26 cellular contexts compared by ENCODE assay signal in the genomic region with DNA sequence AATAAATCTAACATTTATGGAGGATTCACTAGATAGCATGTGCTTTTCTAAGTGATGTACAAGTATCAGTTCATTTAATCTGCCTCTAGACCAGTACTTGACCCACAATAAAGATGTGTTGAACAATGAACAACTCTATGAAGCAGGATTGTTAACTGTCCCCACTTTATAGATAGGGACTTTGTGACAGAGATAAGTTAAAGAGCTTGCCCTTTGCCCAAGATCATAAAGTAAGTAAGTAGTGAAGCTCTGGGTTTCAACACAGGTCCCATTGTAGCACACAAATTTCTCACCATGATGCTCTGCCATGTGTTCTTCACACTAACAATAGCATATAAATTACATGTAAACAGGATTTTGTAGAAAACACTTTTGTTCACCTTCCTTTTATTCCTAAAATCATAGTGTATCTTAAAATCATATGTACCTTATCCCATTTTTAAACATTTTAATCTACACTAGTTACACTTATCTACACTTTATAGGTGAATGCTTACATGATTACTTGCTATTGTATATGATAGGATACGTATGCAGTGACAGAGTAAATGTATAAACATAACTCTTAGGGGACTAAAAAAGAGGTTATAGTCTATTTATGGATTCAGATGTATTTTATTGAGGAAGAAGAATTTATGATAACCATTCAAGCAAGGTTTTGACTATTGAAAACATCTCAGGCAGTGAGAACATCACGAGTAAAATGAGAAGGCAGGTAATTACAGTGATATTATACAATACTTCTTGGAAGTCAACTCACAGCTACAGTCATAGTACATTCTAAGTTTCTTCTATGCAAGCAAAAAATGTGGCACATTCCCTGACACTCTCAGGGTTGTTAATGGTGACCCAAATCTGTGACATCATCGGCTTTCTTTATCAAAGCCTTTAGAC.
DNase-seq lines count a peak whose midpoint lies in the region; ATAC-seq, FAIRE-seq and TF ChIP-seq lines count a peak whose summit lies in the region.
"Had no signal": no experiment of that assay in that cellular context is flagged by ENCODE, and none has a peak within 500 bp of the region (broad histone marks: within the 10 kb centered on the region; RNA-seq: fewer than 3 reads in every experiment).

No MANE protein-coding gene starts in this region.

- 1% methylated on average over 3 of the region's 3 CpGs for WGBS in HepG2 (ENCODE audit: low lambda C conversion rate)
- 44% methylated on average over 3 of the region's 3 CpGs for WGBS in right lobe of liver (ENCODE audit: insufficient coverage, low coverage, low lambda C conversion rate, missing lambda C conversion rate)
- 56% methylated on average over 3 of the region's 3 CpGs for WGBS in hepatocyte (ENCODE audit: low lambda C conversion rate, missing lambda C conversion rate)

- ATAC-seq in HepG2: no peak
- no peak for ATAC-seq in right lobe of liver
- ATAC-seq in mucosa of descending colon: peak; percentile 98
- ATAC-seq in HG02840 (IDR thresholded peaks at IDR 0.05; ENCODE audit: low FRiP score, unreplicated experiment): no peak

- H3K4me1 ChIP-seq in HepG2 (ENCODE audit: insufficient read depth, low read length) (no peaks in the 10 kb centered on the region), right lobe of liver (no peaks in the 10 kb centered on the region), hepatocyte (ENCODE audit: insufficient read depth) (no peaks in the 10 kb centered on the region), mucosa of descending colon (ENCODE audit: low read depth) (peaks cover 7% of the 10 kb centered on the region)
- H3K4me1 ChIP-seq: BE2C, BLaER1 had no signal

- H3K27me3 ChIP-seq in HepG2 (ENCODE audit: control insufficient read depth in 1 of 2, insufficient read depth in 2 of 2, low read length in 2 of 2) (no peaks in the 10 kb centered on the region), right lobe of liver (no peaks in the 10 kb centered on the region), hepatocyte (no peaks in the 10 kb centered on the region)
- H3K27me3 ChIP-seq: BE2C, BLaER1 had no signal

- DNase-seq in HepG2 (ENCODE audit: low spot score): no peak
- DNase-seq in right lobe of liver: no peak
- peak; percentile 32 for DNase-seq in hepatocyte (ENCODE audit: low spot score)
- peak in 1 of 3 donors; percentile 13 for DNase-seq in mucosa of descending colon
- DNase-seq in HTR-8/SVneo (ENCODE audit: insufficient read length, low spot score): no peak
- no peak for DNase-seq in mesenteric fat pad (ENCODE audit: low spot score)
- DNase-seq: ACHN; BE2C; C1 segment of cervical spinal cord; CD4-positive, alpha-beta memory T cell; CD4-positive, CD25-positive, alpha-beta regulatory T cell; CD8-positive, alpha-beta memory T cell; COR-L47; DMS 273 treated with DMSO at 0.1 percent for 48 hours; DMS153; DMS53; DMS79; DND-41; EL; GDM1 had no signal

- in situ Hi-C loops in HepG2 (cut with HindIII; ENCODE audit: extremely low pct_ligation_motif_present, low pct_unique_long_range_greater_than_20kb): no loop called here

- H3K4me3 ChIP-seq in HepG2 (replicated peaks in 1 of 3; ENCODE audit: insufficient read depth in 1 of 3, low read depth in 2 of 3, low read length in 3 of 3) (no peak overlapping the region), right lobe of liver (no peak overlapping the region), hepatocyte (no peak overlapping the region), mucosa of descending colon (no peak overlapping the region)
- H3K4me3 ChIP-seq: BLaER1 had no signal

- peaks cover 32% of the 10 kb centered on the region for H3K9me3 ChIP-seq in HepG2 (ENCODE audit: low read length)
- no peaks in the 10 kb centered on the region for H3K9me3 ChIP-seq in right lobe of liver
- H3K9me3 ChIP-seq in hepatocyte (ENCODE audit: low read depth): no peaks in the 10 kb centered on the region
- H3K9me3 ChIP-seq in mucosa of descending colon: no peaks in the 10 kb centered on the region
- H3K9me3 ChIP-seq: BE2C, BLaER1 had no signal

- FAIRE-seq in HepG2 (lab: Jason Lieb, UNC) (no peak), HTR-8/SVneo (lab: Jason Lieb, UNC) (no peak)
- FAIRE-seq: A204.1, GM12891, GM19239 had no signal

- no peaks in the 10 kb centered on the region for H3K9me2 ChIP-seq in hepatocyte (replicated peaks; ENCODE audit: insufficient read depth)

- TF ChIP-seq EP300 in HepG2 (IDR thresholded peaks at IDR 0.05; ENCODE audit: low read depth in 2 of 2, low read length in 2 of 2) (no peak), HepG2 (CRISPR knock-in tag; IDR thresholded peaks at IDR 0.05; ENCODE audit: borderline replicate concordance) (no peak)

- H3K36me3 ChIP-seq in HepG2 (replicated peaks in 1 of 2; ENCODE audit: control insufficient read depth in 1 of 2, insufficient read depth in 2 of 2, low read length in 2 of 2): no peaks in the 10 kb centered on the region
- no peaks in the 10 kb centered on the region for H3K36me3 ChIP-seq in right lobe of liver
- H3K36me3 ChIP-seq in hepatocyte (replicated peaks; ENCODE audit: insufficient read depth, low read depth): no peaks in the 10 kb centered on the region
- H3K36me3 ChIP-seq in mucosa of descending colon (ENCODE audit: low read depth): no peaks in the 10 kb centered on the region
- H3K36me3 ChIP-seq: BE2C, BLaER1 had no signal

- H3K4me2 ChIP-seq in HepG2 (ENCODE audit: low read depth, low read length) (no peak overlapping the region), hepatocyte (no peak overlapping the region)
- H3K4me2 ChIP-seq: BLaER1 had no signal

- H2AFZ ChIP-seq in HepG2 (ENCODE audit: low read length): no peak overlapping the region
- no peak overlapping the region for H2AFZ ChIP-seq in hepatocyte

- intact Hi-C loops in HepG2 (cut with micrococcal nuclease; ENCODE audit: unreplicated experiment) (no loop called here), right lobe of liver (cut with DNase I) (no loop called here), mucosa of descending colon (cut with DNase I, micrococcal nuclease) (no loop called here)

- no peak overlapping the region for H3K9ac ChIP-seq in HepG2 (ENCODE audit: insufficient read depth, low read depth, low read length)
- H3K9ac ChIP-seq: BLaER1 had no signal

- H3K79me2 ChIP-seq in HepG2 (ENCODE audit: insufficient read depth, low read length) (no peaks in the 10 kb centered on the region), hepatocyte (no peaks in the 10 kb centered on the region)

- H4K20me1 ChIP-seq in HepG2 (ENCODE audit: insufficient read depth, low read length): no peaks in the 10 kb centered on the region
- H4K20me1 ChIP-seq in hepatocyte (ENCODE audit: insufficient read depth, poor library complexity, severe bottlenecking): no peaks in the 10 kb centered on the region
- H4K20me1 ChIP-seq: BLaER1 had no signal

- TF ChIP-seq POLR2A in HepG2 (IDR thresholded peaks at IDR 0.05; ENCODE audit: insufficient read depth in 1 of 2, low read depth in 2 of 2, low read length in 2 of 2) (no peak), right lobe of liver (IDR thresholded peaks at IDR 0.05) (no peak)

- BruUV-seq in HepG2 (replicated peaks; lab: Mats Ljungman, UMichigan): no TSS peak

- H3K27ac ChIP-seq in HepG2 (ENCODE audit: extremely low read length, insufficient read depth, low read length): no peak overlapping the region
- H3K27ac ChIP-seq in right lobe of liver: no peak overlapping the region
- H3K27ac ChIP-seq in hepatocyte: peak overlapping the region; percentile 52
- H3K27ac ChIP-seq: 22Rv1, BLaER1 had no signal

- POLR2A ChIA-PET in HepG2 (lab: Yijun Ruan, JAX): no interaction called here

- no peak for TF ChIP-seq RAD21 in HepG2 (CRISPR knock-in tag; IDR thresholded peaks at IDR 0.05)

- no peak for TF ChIP-seq CTCF in HepG2 (CRISPR knock-in tag; IDR thresholded peaks at IDR 0.05)
- TF ChIP-seq CTCF in right lobe of liver (IDR thresholded peaks at IDR 0.05): no peak
- TF ChIP-seq CTCF in hepatocyte (IDR thresholded peaks at IDR 0.05; ENCODE audit: poor library complexity): no peak
- TF ChIP-seq CTCF in mucosa of descending colon (IDR thresholded peaks at IDR 0.05): no peak

- CTCF ChIA-PET in HepG2 (lab: Yijun Ruan, JAX; ENCODE audit: low intra/inter-chr PET ratio, low total read pairs): no interaction called here

TF ChIP-seq in HepG2, 621 proteins besides CTCF, POLR2A, EP300 and RAD21:
- TF ChIP-seq CREB1 (IDR thresholded peaks at IDR 0.05) (peak; percentile 20; the same call in 1 of the 2 replicates), CREB1 (CRISPR knock-in tag; IDR thresholded peaks at IDR 0.05) (no peak), ZNF44 (CRISPR knock-in tag; IDR thresholded peaks at IDR 0.05) (no peak), ZFY (CRISPR knock-in tag; IDR thresholded peaks at IDR 0.05) (no peak)
